24 cellular contexts compared by ENCODE assay signal in genomic region chr10:120115959-120116358, GRCh38.
"Had no signal": no experiment of that assay in that cellular context is flagged by ENCODE, and none has a peak within 500 bp of the region (broad histone marks: within the 10 kb centered on the region; RNA-seq: fewer than 3 reads in every experiment).

No MANE protein-coding gene starts in this region.

- H3K9ac ChIP-seq: parathyroid adenoma had no signal

- H3K4me3 Mint-ChIP-seq: activated T-cell treated with anti-CD3 and anti-CD28 coated beads, Interleukin-2, amount 50 U/mL, for 24 hours; activated T-helper 17 cell treated with anti-CD3 and anti-CD28 coated beads, Interleukin-2, amount 50 U/mL, for 72 hours; brain; dendritic cell treated with granulocyte-macrophage colony-stimulating factor and Interleukin-4, amounts not matched to agents 40 ng/mL and 50 ng/mL, for 4 days; stimulated activated naive B cell treated with anti-CD40 and anti-IgM and Interleukin-4, amounts not matched to agents 10 μg/mL and 1 μg/mL and 100 μg/mL, for 72 hours; T-cell; T-helper 2 cell treated with Interferon-gamma antibody and Interleukin-4, amounts not matched to agents 5 μg/mL and 100 μg/mL, for 36 hours had no signal

- ATAC-seq: activated naive CD4-positive, alpha-beta T cell treated with anti-CD3 and anti-CD28 coated beads, Interleukin-2, amount 50 U/mL, for 72 hours; activated T-helper 17 cell treated with anti-CD3 and anti-CD28 coated beads, Interleukin-2, amount 50 U/mL, for 72 hours; gastroesophageal sphincter; left ventricle myocardium superior; stimulated activated naive B cell treated with anti-CD40 and anti-IgM and Interleukin-4, amounts not matched to agents 10 μg/mL and 1 μg/mL and 100 μg/mL, for 72 hours; T-cell had no signal

- H3K4me2 ChIP-seq: smooth muscle cell had no signal

- DNase-seq: activated CD4-positive, CD25-positive, alpha-beta regulatory T cell treated with anti-CD3 and anti-CD28 coated beads, Interleukin-2, amount 50 U/mL, for 72 hours; activated CD8-positive, alpha-beta memory T cell treated with anti-CD3 and anti-CD28 coated beads, Interleukin-2, amount 50 U/mL, for 4 hours; activated T-cell treated with anti-CD3 and anti-CD28 coated beads, Interleukin-2, amount 50 U/mL, for 24 hours; aorta; effector CD4-positive, alpha-beta T cell; head of caudate nucleus; left ventricle myocardium superior; nucleus accumbens; sigmoid colon; stimulated activated CD4-positive, alpha-beta T cell treated with anti-CD3 and anti-CD28 coated beads, Interleukin-15, amount 100 ng/mL, for 24 hours; stimulated activated CD8-positive, alpha-beta memory T cell treated with anti-CD3 and anti-CD28 coated beads, Interleukin-4, amount 100 ng/mL, for 48 hours; stimulated activated naive B cell treated with anti-CD40 and anti-IgM and Interleukin-4, amounts not matched to agents 10 μg/mL and 1 μg/mL and 100 μg/mL, for 72 hours; T-cell; transverse colon; WERI-Rb-1 had no signal

- H3K27ac Mint-ChIP-seq: activated naive CD4-positive, alpha-beta T cell treated with anti-CD3 and anti-CD28 coated beads, Interleukin-2, amount 50 U/mL, for 72 hours; activated T-cell treated with anti-CD3 and anti-CD28 coated beads, Interleukin-2, amount 50 U/mL, for 24 hours; activated T-helper 17 cell treated with anti-CD3 and anti-CD28 coated beads, Interleukin-2, amount 50 U/mL, for 72 hours; brain; dendritic cell treated with granulocyte-macrophage colony-stimulating factor and Interleukin-4, amounts not matched to agents 40 ng/mL and 50 ng/mL, for 4 days; stimulated activated naive B cell treated with anti-CD40 and anti-IgM and Interleukin-4, amounts not matched to agents 10 μg/mL and 1 μg/mL and 100 μg/mL, for 72 hours; T-cell; T-helper 2 cell treated with Interferon-gamma antibody and Interleukin-4, amounts not matched to agents 5 μg/mL and 100 μg/mL, for 36 hours had no signal

- H3K27me3 ChIP-seq: transverse colon had no signal

- H3K79me2 ChIP-seq: parathyroid adenoma had no signal

- H3K9me3 Mint-ChIP-seq: activated T-cell treated with anti-CD3 and anti-CD28 coated beads, Interleukin-2, amount 50 U/mL, for 24 hours; activated T-helper 17 cell treated with anti-CD3 and anti-CD28 coated beads, Interleukin-2, amount 50 U/mL, for 72 hours; dendritic cell treated with granulocyte-macrophage colony-stimulating factor and Interleukin-4, amounts not matched to agents 40 ng/mL and 50 ng/mL, for 4 days; T-helper 2 cell treated with Interferon-gamma antibody and Interleukin-4, amounts not matched to agents 5 μg/mL and 100 μg/mL, for 36 hours had no signal

- H3K4me1 ChIP-seq: esophagus muscularis mucosa, gastroesophageal sphincter, parathyroid adenoma, sigmoid colon, transverse colon had no signal

- H3K9me3 ChIP-seq: esophagus muscularis mucosa, sigmoid colon, transverse colon had no signal

- H3K36me3 ChIP-seq: esophagus muscularis mucosa, gastroesophageal sphincter, sigmoid colon, transverse colon, WERI-Rb-1 had no signal

- H3K36me3 Mint-ChIP-seq: activated naive CD4-positive, alpha-beta T cell treated with anti-CD3 and anti-CD28 coated beads, Interleukin-2, amount 50 U/mL, for 72 hours; brain; stimulated activated naive B cell treated with anti-CD40 and anti-IgM and Interleukin-4, amounts not matched to agents 10 μg/mL and 1 μg/mL and 100 μg/mL, for 72 hours; T-cell had no signal

- H3K4me1 Mint-ChIP-seq: activated T-helper 17 cell treated with anti-CD3 and anti-CD28 coated beads, Interleukin-2, amount 50 U/mL, for 72 hours; stimulated activated naive B cell treated with anti-CD40 and anti-IgM and Interleukin-4, amounts not matched to agents 10 μg/mL and 1 μg/mL and 100 μg/mL, for 72 hours; T-cell had no signal

- H3K4me3 ChIP-seq: esophagus muscularis mucosa, gastroesophageal sphincter, sigmoid colon, smooth muscle cell, transverse colon had no signal

- H3K27me3 Mint-ChIP-seq: brain had no signal

- H3K27ac ChIP-seq: esophagus muscularis mucosa, gastroesophageal sphincter, parathyroid adenoma, sigmoid colon, transverse colon, WERI-Rb-1 had no signal

- H2AFZ ChIP-seq: parathyroid adenoma had no signal
